In genomic region chr11:115185507-115185906, GRCh38 we compare ENCODE assay signal across 26 cellular contexts.
"Had no signal": no experiment of that assay in that cellular context is flagged by ENCODE, and none has a peak within 500 bp of the region (broad histone marks: within the 10 kb centered on the region; RNA-seq: fewer than 3 reads in every experiment).

No MANE protein-coding gene starts in this region.

- H3K4me3 ChIP-seq: body of pancreas, coronary artery, dorsolateral prefrontal cortex, gastroesophageal sphincter, left lung, pancreas, prostate gland, tibial artery, upper lobe of right lung had no signal

- H3K4me1 ChIP-seq: body of pancreas, gastroesophageal sphincter, left lung, pancreas, prostate gland, tibial artery, upper lobe of right lung had no signal

- H3K27ac Mint-ChIP-seq: activated naive CD8-positive, alpha-beta T cell; naive B cell; stimulated activated effector memory CD8-positive, alpha-beta T cell treated with anti-CD3 and anti-CD28 coated beads, Interleukin-12 subunit alpha, Interleukin-12 subunit beta, amount 100 ng/mL, for 72 hours; stimulated activated naive CD8-positive, alpha-beta T cell treated with anti-CD3 and anti-CD28 coated beads, Interleukin-15, Interleukin-2, amounts not matched to agents 100 ng/mL and 50 ng/mL, for 24 hours had no signal

- H3K36me3 ChIP-seq: gastroesophageal sphincter, left lung, pancreas, prostate gland, tibial artery, upper lobe of right lung had no signal

- H3K9me3 ChIP-seq: body of pancreas, gastroesophageal sphincter, left lung, pancreas, prostate gland, tibial artery, upper lobe of right lung had no signal

- H3K9me3 Mint-ChIP-seq: stimulated activated effector memory CD8-positive, alpha-beta T cell treated with anti-CD3 and anti-CD28 coated beads, Interleukin-12 subunit alpha, Interleukin-12 subunit beta, amount 100 ng/mL, for 72 hours; stimulated activated naive CD8-positive, alpha-beta T cell treated with anti-CD3 and anti-CD28 coated beads, Interleukin-15, Interleukin-2, amounts not matched to agents 100 ng/mL and 50 ng/mL, for 24 hours had no signal

- H3K4me3 Mint-ChIP-seq: activated naive CD8-positive, alpha-beta T cell; naive B cell; stimulated activated effector memory CD8-positive, alpha-beta T cell treated with anti-CD3 and anti-CD28 coated beads, Interleukin-12 subunit alpha, Interleukin-12 subunit beta, amount 100 ng/mL, for 72 hours; stimulated activated naive CD8-positive, alpha-beta T cell treated with anti-CD3 and anti-CD28 coated beads, Interleukin-15, Interleukin-2, amounts not matched to agents 100 ng/mL and 50 ng/mL, for 24 hours had no signal

- H3K27me3 ChIP-seq: body of pancreas, dorsolateral prefrontal cortex, gastroesophageal sphincter, left lung, pancreas, upper lobe of right lung had no signal

- DNase-seq: activated CD4-positive, alpha-beta T cell treated with anti-CD3 and anti-CD28 coated beads for 4 hours; activated CD4-positive, alpha-beta T cell treated with anti-CD3 and anti-CD28 coated beads, Interleukin-2, amount 50 U/mL, for 48 hours; activated CD8-positive, alpha-beta memory T cell treated with anti-CD3 and anti-CD28 coated beads for 24 hours; activated effector memory CD4-positive, alpha-beta T cell treated with Interleukin-2 at 50 U/mL for 16 hours; activated naive CD4-positive, alpha-beta T cell treated with Interleukin-2 at 50 U/mL for 16 hours; anterior cingulate cortex; body of pancreas; cerebellar nuclear complex; dorsolateral prefrontal cortex; effector memory CD4-positive, alpha-beta T cell; kidney glomerular epithelial cell; left lung; naive B cell; pancreas; stimulated activated CD4-positive, alpha-beta T cell treated with anti-CD3 and anti-CD28 coated beads, Interleukin-12 subunit alpha, Interleukin-12 subunit beta, amount 100 ng/mL, for 4 hours; stimulated activated CD4-positive, alpha-beta T cell treated with anti-CD3 and anti-CD28 coated beads, Interleukin-4, amount 100 ng/mL, for 24 hours; substantia nigra; tibial artery; upper lobe of right lung had no signal

- H3K36me3 Mint-ChIP-seq: activated naive CD8-positive, alpha-beta T cell; naive B cell; stimulated activated effector memory CD8-positive, alpha-beta T cell treated with anti-CD3 and anti-CD28 coated beads, Interleukin-12 subunit alpha, Interleukin-12 subunit beta, amount 100 ng/mL, for 72 hours had no signal

- H3K4me1 Mint-ChIP-seq: naive B cell; stimulated activated effector memory CD8-positive, alpha-beta T cell treated with anti-CD3 and anti-CD28 coated beads, Interleukin-12 subunit alpha, Interleukin-12 subunit beta, amount 100 ng/mL, for 72 hours had no signal

- H3K27ac ChIP-seq: body of pancreas, coronary artery, dorsolateral prefrontal cortex, gastroesophageal sphincter, left lung, pancreas, prostate gland, tibial artery, upper lobe of right lung, VCaP had no signal

- ATAC-seq: body of pancreas; gastroesophageal sphincter; stimulated activated effector memory CD8-positive, alpha-beta T cell treated with anti-CD3 and anti-CD28 coated beads, Interleukin-12 subunit alpha, Interleukin-12 subunit beta, amount 100 ng/mL, for 72 hours; upper lobe of right lung had no signal
